In the genomic region with DNA sequence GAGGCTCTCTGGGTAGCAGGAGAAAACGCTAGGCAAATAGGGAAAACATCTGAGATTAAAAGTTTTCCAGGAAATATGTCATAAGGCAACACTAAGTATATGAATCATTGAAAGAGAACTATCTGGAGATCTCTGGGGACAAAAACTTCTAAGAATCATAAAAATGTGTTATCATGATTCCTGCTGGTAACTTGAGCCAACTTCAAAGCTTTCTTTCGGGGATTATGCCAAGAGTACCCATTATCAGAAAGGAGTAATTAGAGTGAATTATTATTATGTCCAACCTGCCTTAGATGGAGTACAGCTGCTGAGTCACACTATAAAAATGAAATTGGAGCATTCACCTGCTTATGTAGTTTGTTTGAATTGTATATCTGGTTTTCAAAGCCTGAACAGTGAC, we compare ENCODE assay signal across 1 cellular context.
TF ChIP-seq lines count a peak whose summit lies in the region.

No MANE protein-coding gene starts in this region.

TF ChIP-seq in HepG2, 621 proteins besides CTCF, POLR2A, EP300 and RAD21 (continued from another document):
- no peak for TF ChIP-seq ZNF549 (CRISPR knock-in tag; IDR thresholded peaks at IDR 0.05)
- no peak for TF ChIP-seq ZNF792 (CRISPR knock-in tag; IDR thresholded peaks at IDR 0.05)
- TF ChIP-seq MYC (CRISPR knock-in tag; IDR thresholded peaks at IDR 0.05; ENCODE audit: borderline replicate concordance), result no peak
- TF ChIP-seq GZF1 (CRISPR knock-in tag; IDR thresholded peaks at IDR 0.05), result no peak
- no peak for TF ChIP-seq ZNF432 (CRISPR knock-in tag; IDR thresholded peaks at IDR 0.05; ENCODE audit: borderline replicate concordance)
